23 cellular contexts compared by ENCODE assay signal in the genomic region with DNA sequence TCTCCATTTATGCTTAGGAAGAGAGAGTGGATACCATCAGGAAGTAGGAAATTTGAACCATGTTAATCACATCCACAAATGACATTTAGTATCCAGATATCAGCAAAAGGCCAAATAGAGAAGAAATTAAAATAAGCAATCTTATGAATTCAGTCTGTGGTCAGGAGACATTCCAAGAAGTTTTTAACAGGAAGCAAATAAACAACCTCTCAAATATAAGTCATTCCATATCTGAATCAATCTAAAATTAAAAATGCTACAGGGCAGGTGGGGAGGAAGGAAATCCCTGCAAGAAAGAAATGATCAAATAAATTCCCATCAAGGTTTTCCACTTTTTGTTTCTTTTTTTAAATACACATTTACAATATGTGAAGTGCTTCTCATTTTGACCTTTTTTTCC.
"Had no signal": no experiment of that assay in that cellular context is flagged by ENCODE, and none has a peak within 500 bp of the region (broad histone marks: within the 10 kb centered on the region; RNA-seq: fewer than 3 reads in every experiment).

No MANE protein-coding gene starts in this region.

- H3K4me3 ChIP-seq: colonic mucosa, coronary artery, dorsolateral prefrontal cortex, esophagus muscularis mucosa, esophagus squamous epithelium, gastrocnemius medialis, gastroesophageal sphincter, heart left ventricle, heart right ventricle had no signal

- H3K27me3 ChIP-seq: colonic mucosa, dorsolateral prefrontal cortex, esophagus muscularis mucosa, esophagus squamous epithelium, foreskin keratinocyte, gastrocnemius medialis, gastroesophageal sphincter, heart left ventricle, heart right ventricle had no signal

- H3K9me3 ChIP-seq: colonic mucosa, esophagus muscularis mucosa, esophagus squamous epithelium, gastrocnemius medialis, gastroesophageal sphincter, heart left ventricle, heart right ventricle had no signal

- H3K27ac ChIP-seq: colonic mucosa, coronary artery, dorsolateral prefrontal cortex, epithelial cell of prostate, esophagus muscularis mucosa, esophagus squamous epithelium, foreskin keratinocyte, gastrocnemius medialis, gastroesophageal sphincter, heart left ventricle, heart right ventricle had no signal

- H3K4me1 ChIP-seq: colonic mucosa, esophagus muscularis mucosa, esophagus squamous epithelium, foreskin keratinocyte, gastrocnemius medialis, gastroesophageal sphincter, heart left ventricle, heart right ventricle had no signal

- H3K36me3 ChIP-seq: colonic mucosa, esophagus muscularis mucosa, esophagus squamous epithelium, gastrocnemius medialis, gastroesophageal sphincter, heart left ventricle, heart right ventricle had no signal

- DNase-seq: colonic mucosa; cortex of kidney; dermis blood vessel endothelial cell; dorsolateral prefrontal cortex; effector CD4-positive, alpha-beta T cell; effector CD8-positive, alpha-beta T cell; effector memory CD4-positive, alpha-beta T cell; effector memory CD8-positive, alpha-beta T cell; endodermal cell; erythroblast; esophagus squamous epithelium; foreskin fibroblast; foreskin keratinocyte; foreskin melanocyte; gastrocnemius medialis; glutamatergic neuron; head of caudate nucleus; heart left ventricle; heart right ventricle had no signal
